ENCODE assay signal across 1 cellular context in the genomic region with DNA sequence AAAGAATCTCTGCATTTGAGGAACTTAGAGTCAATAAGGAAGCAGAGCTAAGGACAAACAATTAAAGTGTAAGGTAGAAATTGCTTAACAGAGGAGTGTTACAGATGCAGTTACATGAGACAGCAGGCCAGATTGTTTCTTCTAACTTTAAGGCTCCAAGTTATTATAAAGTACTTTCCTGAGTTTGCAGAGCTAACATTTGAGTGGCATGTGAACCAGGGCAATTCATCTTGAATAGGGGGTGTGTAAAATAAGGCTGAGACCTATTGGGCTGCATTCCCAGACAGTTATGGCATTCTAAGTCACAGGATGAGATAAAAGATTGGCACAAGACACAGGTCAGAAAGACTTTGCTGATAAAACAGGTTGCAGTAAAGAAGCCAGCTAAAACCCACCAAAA.
TF ChIP-seq lines count a peak whose summit lies in the region.

No MANE protein-coding gene starts in this region.

TF ChIP-seq in SK-N-SH, 30 proteins besides CTCF, POLR2A, EP300 and RAD21 (continued from another document):
- TF ChIP-seq, protein P1, sequence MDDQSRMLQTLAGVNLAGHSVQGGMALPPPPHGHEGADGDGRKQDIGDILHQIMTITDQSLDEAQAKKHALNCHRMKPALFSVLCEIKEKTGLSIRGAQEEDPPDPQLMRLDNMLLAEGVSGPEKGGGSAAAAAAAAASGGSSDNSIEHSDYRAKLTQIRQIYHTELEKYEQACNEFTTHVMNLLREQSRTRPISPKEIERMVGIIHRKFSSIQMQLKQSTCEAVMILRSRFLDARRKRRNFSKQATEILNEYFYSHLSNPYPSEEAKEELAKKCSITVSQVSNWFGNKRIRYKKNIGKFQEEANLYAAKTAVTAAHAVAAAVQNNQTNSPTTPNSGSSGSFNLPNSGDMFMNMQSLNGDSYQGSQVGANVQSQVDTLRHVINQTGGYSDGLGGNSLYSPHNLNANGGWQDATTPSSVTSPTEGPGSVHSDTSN (IDR thresholded peaks at IDR 0.05): no peak
TF ChIP-seq in SK-N-SH: peak in this region for 0.
